In genomic region chr10:1514641-1515040, GRCh38 we compare ENCODE assay signal across 33 cellular contexts.
"Had no signal": no experiment of that assay in that cellular context is flagged by ENCODE, and none has a peak within 500 bp of the region (broad histone marks: within the 10 kb centered on the region; RNA-seq: fewer than 3 reads in every experiment).

No MANE protein-coding gene starts in this region.

- H3K4me3 Mint-ChIP-seq: activated CD4-positive, alpha-beta memory T cell treated with anti-CD3 and anti-CD28 coated beads for 36 hours; activated CD4-positive, alpha-beta T cell treated with anti-CD3 and anti-CD28 coated beads for 36 hours; activated CD4-positive, alpha-beta T cell treated with anti-CD3 and anti-CD28 coated beads, Interleukin-2, amount 10 ng/mL, durations not matched to agents 24 days and 14 days; activated CD8-positive, alpha-beta memory T cell treated with anti-CD3 and anti-CD28 coated beads, Interleukin-2, amount 10 ng/mL, durations not matched to agents 7 days and 5 days; activated CD8-positive, alpha-beta T cell treated with anti-CD3 and anti-CD28 coated beads, Interleukin-2, amount 10 ng/mL, durations not matched to agents 7 days and 5 days; activated naive CD4-positive, alpha-beta T cell treated with anti-CD3 and anti-CD28 coated beads for 36 hours; activated naive CD4-positive, alpha-beta T cell treated with anti-CD3 and anti-CD28 coated beads, Interleukin-2, amount 50 U/mL, for 24 hours; activated naive CD8-positive, alpha-beta T cell treated with anti-CD3 and anti-CD28 coated beads for 36 hours; activated naive CD8-positive, alpha-beta T cell treated with anti-CD3 and anti-CD28 coated beads, Interleukin-2, amount 50 U/mL, for 24 hours; activated T-helper 1 cell treated with anti-CD3 and anti-CD28 coated beads, Interleukin-12 subunit alpha, Interleukin-12 subunit beta, Interleukin-2, Interleukin-4 antibody, amounts not matched to agents 30 ng/mL and 10 ng/mL and 1 ng/mL, durations not matched to agents 14 hours and 24 hours and 36 hours; dendritic cell treated with granulocyte-macrophage colony-stimulating factor and Interleukin-4, amounts not matched to agents 40 ng/mL and 50 ng/mL, for 4 days had no signal

- H3K27me3 ChIP-seq: adrenal gland, body of pancreas, cardiac muscle cell, colonic mucosa, esophagus squamous epithelium had no signal

- H3K4me1 ChIP-seq: adrenal gland, body of pancreas, colonic mucosa, esophagus squamous epithelium had no signal

- H3K9me3 ChIP-seq: adrenal gland, body of pancreas, colonic mucosa, esophagus squamous epithelium, gastroesophageal sphincter had no signal

- H3K27ac ChIP-seq: adrenal gland, body of pancreas, cardiac muscle cell, colonic mucosa, dorsolateral prefrontal cortex, esophagus squamous epithelium, gastroesophageal sphincter had no signal

- H3K4me3 ChIP-seq: adrenal gland, body of pancreas, cardiac muscle cell, colonic mucosa, dorsolateral prefrontal cortex, esophagus squamous epithelium, gastroesophageal sphincter had no signal

- H3K27me3 Mint-ChIP-seq: activated CD4-positive, alpha-beta T cell treated with anti-CD3 and anti-CD28 coated beads, Interleukin-2, amount 10 ng/mL, durations not matched to agents 24 days and 14 days; activated CD8-positive, alpha-beta memory T cell treated with anti-CD3 and anti-CD28 coated beads, Interleukin-2, amount 10 ng/mL, durations not matched to agents 7 days and 5 days; dendritic cell treated with granulocyte-macrophage colony-stimulating factor and Interleukin-4, amounts not matched to agents 40 ng/mL and 50 ng/mL, for 4 days had no signal

- H3K9me3 Mint-ChIP-seq: activated CD4-positive, alpha-beta memory T cell treated with anti-CD3 and anti-CD28 coated beads for 36 hours; activated naive CD4-positive, alpha-beta T cell treated with anti-CD3 and anti-CD28 coated beads for 36 hours; activated naive CD4-positive, alpha-beta T cell treated with anti-CD3 and anti-CD28 coated beads, Interleukin-2, amount 50 U/mL, for 24 hours; activated naive CD8-positive, alpha-beta T cell treated with anti-CD3 and anti-CD28 coated beads for 36 hours; activated naive CD8-positive, alpha-beta T cell treated with anti-CD3 and anti-CD28 coated beads, Interleukin-2, amount 50 U/mL, for 24 hours; activated T-helper 1 cell treated with anti-CD3 and anti-CD28 coated beads, Interleukin-12 subunit alpha, Interleukin-12 subunit beta, Interleukin-2, Interleukin-4 antibody, amounts not matched to agents 30 ng/mL and 10 ng/mL and 1 ng/mL, durations not matched to agents 14 hours and 24 hours and 36 hours; activated T-helper 2 cell treated with anti-CD3 and anti-CD28 coated beads, Interferon-gamma antibody, Interleukin-2, Interleukin-4, amounts not matched to agents 10 μg/mL and 5 μg/mL and 100 μg/mL, durations not matched to agents 14 hours and 24 hours and 36 hours had no signal

- H3K36me3 Mint-ChIP-seq: activated CD4-positive, alpha-beta memory T cell treated with anti-CD3 and anti-CD28 coated beads for 36 hours; activated CD8-positive, alpha-beta memory T cell treated with anti-CD3 and anti-CD28 coated beads, Interleukin-2, amount 10 ng/mL, durations not matched to agents 7 days and 5 days; activated naive CD4-positive, alpha-beta T cell treated with anti-CD3 and anti-CD28 coated beads, Interleukin-2, amount 50 U/mL, for 24 hours; activated naive CD8-positive, alpha-beta T cell treated with anti-CD3 and anti-CD28 coated beads for 36 hours had no signal

- H3K36me3 ChIP-seq: adrenal gland, cardiac muscle cell, colonic mucosa, esophagus squamous epithelium, gastroesophageal sphincter had no signal

- ATAC-seq: activated CD4-positive, alpha-beta T cell treated with anti-CD3 and anti-CD28 coated beads for 36 hours; activated CD8-positive, alpha-beta memory T cell treated with anti-CD3 and anti-CD28 coated beads, Interleukin-2, amount 10 ng/mL, durations not matched to agents 7 days and 5 days; activated CD8-positive, alpha-beta T cell treated with anti-CD3 and anti-CD28 coated beads, Interleukin-2, amount 10 ng/mL, durations not matched to agents 7 days and 5 days; activated naive CD8-positive, alpha-beta T cell treated with anti-CD3 and anti-CD28 coated beads, Interleukin-2, amount 50 U/mL, for 24 hours; body of pancreas; gastroesophageal sphincter had no signal

- H3K4me1 Mint-ChIP-seq: activated CD4-positive, alpha-beta T cell treated with anti-CD3 and anti-CD28 coated beads for 36 hours; activated CD4-positive, alpha-beta T cell treated with anti-CD3 and anti-CD28 coated beads, Interleukin-2, amount 10 ng/mL, durations not matched to agents 24 days and 14 days; activated CD8-positive, alpha-beta memory T cell treated with anti-CD3 and anti-CD28 coated beads, Interleukin-2, amount 10 ng/mL, durations not matched to agents 7 days and 5 days; activated naive CD4-positive, alpha-beta T cell treated with anti-CD3 and anti-CD28 coated beads, Interleukin-2, amount 50 U/mL, for 24 hours; activated naive CD8-positive, alpha-beta T cell treated with anti-CD3 and anti-CD28 coated beads for 36 hours; activated naive CD8-positive, alpha-beta T cell treated with anti-CD3 and anti-CD28 coated beads, Interleukin-2, amount 50 U/mL, for 24 hours had no signal

- H3K27ac Mint-ChIP-seq: activated CD4-positive, alpha-beta memory T cell treated with anti-CD3 and anti-CD28 coated beads for 36 hours; activated CD4-positive, alpha-beta T cell treated with anti-CD3 and anti-CD28 coated beads for 36 hours; activated CD4-positive, alpha-beta T cell treated with anti-CD3 and anti-CD28 coated beads, Interleukin-2, amount 10 ng/mL, durations not matched to agents 24 days and 14 days; activated CD8-positive, alpha-beta memory T cell treated with anti-CD3 and anti-CD28 coated beads, Interleukin-2, amount 10 ng/mL, durations not matched to agents 7 days and 5 days; activated CD8-positive, alpha-beta T cell treated with anti-CD3 and anti-CD28 coated beads, Interleukin-2, amount 10 ng/mL, durations not matched to agents 7 days and 5 days; activated naive CD4-positive, alpha-beta T cell treated with anti-CD3 and anti-CD28 coated beads for 36 hours; activated naive CD4-positive, alpha-beta T cell treated with anti-CD3 and anti-CD28 coated beads, Interleukin-2, amount 50 U/mL, for 24 hours; activated naive CD8-positive, alpha-beta T cell treated with anti-CD3 and anti-CD28 coated beads for 36 hours; activated naive CD8-positive, alpha-beta T cell treated with anti-CD3 and anti-CD28 coated beads, Interleukin-2, amount 50 U/mL, for 24 hours; activated T-helper 1 cell treated with anti-CD3 and anti-CD28 coated beads, Interleukin-12 subunit alpha, Interleukin-12 subunit beta, Interleukin-2, Interleukin-4 antibody, amounts not matched to agents 30 ng/mL and 10 ng/mL and 1 ng/mL, durations not matched to agents 14 hours and 24 hours and 36 hours; activated T-helper 2 cell treated with anti-CD3 and anti-CD28 coated beads, Interferon-gamma antibody, Interleukin-2, Interleukin-4, amounts not matched to agents 10 μg/mL and 5 μg/mL and 100 μg/mL, durations not matched to agents 14 hours and 24 hours and 36 hours; dendritic cell treated with granulocyte-macrophage colony-stimulating factor and Interleukin-4, amounts not matched to agents 40 ng/mL and 50 ng/mL, for 4 days had no signal

- DNase-seq: activated CD4-positive, alpha-beta memory T cell treated with anti-CD3 and anti-CD28 coated beads for 36 hours; activated CD4-positive, alpha-beta T cell treated with anti-CD3 and anti-CD28 coated beads for 36 hours; activated CD4-positive, alpha-beta T cell treated with anti-CD3 and anti-CD28 coated beads, Interleukin-2, amount 10 ng/mL, durations not matched to agents 24 days and 14 days; activated CD4-positive, CD25-positive, alpha-beta regulatory T cell; activated CD4-positive, CD25-positive, alpha-beta regulatory T cell treated with anti-CD3 and anti-CD28 coated beads, Interleukin-2, amount 50 U/mL, for 72 hours; activated CD8-positive, alpha-beta memory T cell treated with anti-CD3 and anti-CD28 coated beads, Interleukin-2, amount 10 ng/mL, durations not matched to agents 7 days and 5 days; activated CD8-positive, alpha-beta memory T cell treated with anti-CD3 and anti-CD28 coated beads, Interleukin-2, amount 50 U/mL, for 4 hours; activated CD8-positive, alpha-beta T cell treated with anti-CD3 and anti-CD28 coated beads, Interleukin-2, amount 10 ng/mL, durations not matched to agents 7 days and 5 days; activated effector memory CD4-positive, alpha-beta T cell treated with anti-CD3 and anti-CD28 coated beads, Interleukin-2, amount 50 U/mL, for 16 hours; activated naive CD4-positive, alpha-beta T cell treated with anti-CD3 and anti-CD28 coated beads for 36 hours; activated naive CD8-positive, alpha-beta T cell treated with anti-CD3 and anti-CD28 coated beads for 36 hours; activated naive CD8-positive, alpha-beta T cell treated with anti-CD3 and anti-CD28 coated beads, Interleukin-2, amount 50 U/mL, for 24 hours; activated T-cell treated with anti-CD3 and anti-CD28 coated beads, Interleukin-2, amount 50 U/mL, for 1 hour; activated T-cell treated with anti-CD3 and anti-CD28 coated beads, Interleukin-2, amount 50 U/mL, for 48 hours; adrenal gland; amygdala; aorta; body of pancreas; central memory CD4-positive, alpha-beta T cell; cerebellar nuclear complex; colonic mucosa; dorsolateral prefrontal cortex; effector memory CD4-positive, alpha-beta T cell; erythroblast; esophagus squamous epithelium; foreskin melanocyte; T-helper 2 cell had no signal
